Comparison of ENCODE assay signal across 9 cellular contexts in the genomic region with DNA sequence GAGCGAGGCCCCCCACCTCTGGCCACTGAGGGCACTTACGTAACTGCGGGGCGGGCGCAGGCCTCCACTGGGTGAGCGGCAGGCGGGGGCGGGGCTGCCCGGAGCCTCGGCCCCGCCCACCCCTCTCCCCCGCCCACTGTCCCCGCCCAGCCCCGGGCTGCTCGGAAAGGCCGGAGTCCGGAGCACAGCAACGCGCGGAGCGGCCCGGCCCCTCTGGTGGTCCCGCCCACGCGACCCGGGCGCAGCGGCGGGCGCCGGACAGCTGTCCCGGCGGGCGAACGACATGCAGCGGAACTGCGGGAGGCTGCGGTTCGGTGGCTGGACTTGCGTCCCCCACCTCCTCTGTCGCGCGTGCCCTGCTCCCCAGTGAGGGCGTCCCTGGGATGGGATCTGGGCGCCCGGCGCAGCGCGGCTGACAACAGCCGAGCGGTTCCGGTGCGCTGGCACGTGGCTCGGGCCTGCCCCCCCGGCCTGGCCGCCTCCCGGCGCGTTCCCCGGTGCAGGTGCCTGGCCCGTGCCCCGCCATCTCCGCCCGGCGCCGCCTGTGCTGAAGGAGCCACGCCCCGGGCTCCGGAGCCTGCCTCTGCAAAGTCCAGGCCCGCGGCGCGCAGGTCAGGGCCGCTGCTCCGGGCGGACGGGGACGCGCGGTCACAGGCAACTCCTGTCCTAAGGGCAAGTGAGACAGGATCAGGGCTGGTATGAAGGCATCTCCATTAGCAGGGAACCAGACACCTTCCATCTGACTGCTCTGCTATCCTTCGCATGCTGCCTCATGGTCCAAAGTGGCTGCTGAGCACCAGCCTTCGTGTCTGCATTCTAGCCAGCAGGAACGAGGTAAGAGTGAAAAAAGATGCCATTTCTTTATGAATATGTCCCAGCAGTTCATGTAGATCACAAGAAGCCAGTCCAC. TPM values are rescaled to one million over a fixed set of nuclear protein-coding genes. Genes with fewer than 3 reads are reported as not detected.
A peak's percentile ranks its signal among the peaks of the same experiment; 100 is the strongest.
DNase-seq lines count a peak whose midpoint lies in the region; ATAC-seq and TF ChIP-seq lines count a peak whose summit lies in the region.
"Had no signal": no experiment of that assay in that cellular context is flagged by ENCODE, and none has a peak within 500 bp of the region (broad histone marks: within the 10 kb centered on the region; RNA-seq: fewer than 3 reads in every experiment).

No MANE protein-coding gene starts in this region.

- H3K27me3 Mint-ChIP-seq in CD14-positive monocyte (ENCODE audit: low read depth in 3 of 3) (peaks cover 20 to 43% (median 30%) of the 10 kb centered on the region in 3 donors), type B pancreatic cell (peaks cover 75% of the 10 kb centered on the region)

- H3K4me3 Mint-ChIP-seq in CD14-positive monocyte (peak overlapping the region in 1 of 2 donors; percentile 77), type B pancreatic cell (peak overlapping the region; percentile 84)

- DNase-seq in CD14-positive monocyte (ENCODE audit: low spot score) = peak; percentile 35
- DNase-seq in NCI-H146 treated with DMSO at 0.1 percent for 48 hours (lab: John Stamatoyannopoulos, UW; ENCODE audit: unreplicated experiment) = peak; percentile 47
- peak; percentile 13 for DNase-seq in choroid plexus epithelial cell (ENCODE audit: low read depth)
- DNase-seq in lung (ENCODE audit: low spot score) = no peak
- no peak for DNase-seq in type B pancreatic cell (ENCODE audit: extremely low spot score, unreplicated experiment)
- no peak for DNase-seq in SKM-1 treated with dmso at 0.1 percent for 144 hours (lab: John Stamatoyannopoulos, UW; ENCODE audit: unreplicated experiment)

- no peak overlapping the region for H3K27ac ChIP-seq in lung (ENCODE audit: low read depth in 1 of 2, low read length in 1 of 2)
- H3K27ac ChIP-seq: neutrophil had no signal

- TF ChIP-seq CTCF in CD14-positive monocyte (IDR thresholded peaks at IDR 0.05) = no peak
- TF ChIP-seq CTCF in choroid plexus epithelial cell (conservative IDR thresholded peaks at IDR 0.05; ENCODE audit: low read depth, low read length) = no peak
- TF ChIP-seq CTCF in lung (IDR thresholded peaks at IDR 0.05; ENCODE audit: control extremely low read depth, extremely low read depth) = no peak
- no peak for TF ChIP-seq CTCF in type B pancreatic cell (conservative IDR thresholded peaks at IDR 0.05)

- WGBS in lung, 2 donors = 14 to 15% methylated on average over 61 to 84 of the region's 84 CpGs

- no peaks in the 10 kb centered on the region for H3K36me3 ChIP-seq in lung (ENCODE audit: control insufficient read depth in 2 of 2, insufficient read depth in 2 of 2, low read length in 2 of 2)
- H3K36me3 ChIP-seq: neutrophil had no signal

- H3K4me1 Mint-ChIP-seq in CD14-positive monocyte (peaks cover 2% of the 10 kb centered on the region), type B pancreatic cell (ENCODE audit: unreplicated experiment) (no peaks in the 10 kb centered on the region)

- H3K36me3 Mint-ChIP-seq in CD14-positive monocyte (peaks cover 3 to 8% of the 10 kb centered on the region in 2 donors), type B pancreatic cell (no peaks in the 10 kb centered on the region)

- H3K4me3 ChIP-seq in choroid plexus epithelial cell (ENCODE audit: low read depth, low read length) (no peak overlapping the region), lung (no peak overlapping the region)

- H3K27ac Mint-ChIP-seq in CD14-positive monocyte = no peak overlapping the region
- H3K27ac Mint-ChIP-seq in type B pancreatic cell = no peak overlapping the region

- no peaks in the 10 kb centered on the region for H3K4me1 ChIP-seq in lung (ENCODE audit: control insufficient read depth in 2 of 2, insufficient read depth in 2 of 2, low read length in 2 of 2)

- intact Hi-C loops in CD14-positive monocyte (cut with micrococcal nuclease) = no loop called here

- peaks cover 2 to 22% of the 10 kb centered on the region in 2 donors for H3K9me3 ChIP-seq in lung (ENCODE audit: control insufficient read depth in 2 of 2, insufficient read depth in 1 of 2, low read length in 1 of 2)

- ATAC-seq in lung (ENCODE audit: insufficient read depth, low FRiP score) (peak; percentile 81), GM21515 (IDR thresholded peaks at IDR 0.05; ENCODE audit: unreplicated experiment) (no peak), HG03095 (IDR thresholded peaks at IDR 0.05; ENCODE audit: unreplicated experiment) (no peak)

- peaks cover 5 to 18% (median 15%) of the 10 kb centered on the region in 7 donors for H3K9me3 Mint-ChIP-seq in CD14-positive monocyte
- H3K9me3 Mint-ChIP-seq in type B pancreatic cell = no peaks in the 10 kb centered on the region

- peaks cover 6% of the 10 kb centered on the region for H3K27me3 ChIP-seq in lung (ENCODE audit: control insufficient read depth, insufficient read depth)

RNA-seq across cellular contexts. Expression of a gene that starts 21.8 kb away (rescaled TPM):
- polyA plus RNA-seq in CD14-positive monocyte (under 1 TPM in 1 of 2 donors, not detected in 1; 0.08 TPM), lung (under 1 TPM; 0.08 to 0.46 TPM)
- total RNA-seq in lung (under 1 TPM; 0.15 to 0.28 TPM), type B pancreatic cell (ENCODE audit: low replicate concordance) (0.89 and 2.0 TPM in 2 replicates)

RNA-seq across cellular contexts. Expression of a gene that starts 47.5 kb away (rescaled TPM):
- polyA plus RNA-seq in CD14-positive monocyte (under 1 TPM; 0.39 to 0.93 TPM), lung (10 to 100 TPM; 26.5 to 31.7 TPM)
- total RNA-seq in lung (10 to 100 TPM; 28.6 to 76.0 TPM), type B pancreatic cell (ENCODE audit: low replicate concordance) (41.1 and 48.7 TPM in 2 replicates)

Comparison
In these comparisons a context has a peak if more than half of its experiments do, and no peak if none do; other contexts are left out.
1. DNase-seq: peak in CD14-positive monocyte (single experiment), NCI-H146 treated with DMSO at 0.1 percent for 48 hours (single experiment) and choroid plexus epithelial cell (single experiment); none in lung (single experiment), type B pancreatic cell (single experiment) and SKM-1 treated with dmso at 0.1 percent for 144 hours (single experiment).